Comparison of ENCODE assay signal across 8 cellular contexts in genomic region chr3:9398715-9399708, GRCh38. TPM values are rescaled to one million over a fixed set of nuclear protein-coding genes. Genes with fewer than 3 reads are reported as not detected.
DNase-seq lines count a peak whose midpoint lies in the region; ATAC-seq, FAIRE-seq and TF ChIP-seq lines count a peak whose summit lies in the region.

No MANE protein-coding gene starts in this region.

- H3K9ac ChIP-seq in H1 (replicated peaks in 1 of 4; ENCODE audit: extremely low read depth in 1 of 4, low read depth in 3 of 4, low read length in 3 of 4) = peak overlapping the region; percentile 98 to 100 (median 99)

- no peak overlapping the region for H3K23ac ChIP-seq in H1 (ENCODE audit: insufficient read length)

- peak overlapping the region; percentile 100 for H3K4me3 Mint-ChIP-seq in T-helper 1 cell treated with Interleukin-12 subunit alpha and Interleukin-12 subunit beta and Interleukin-4 antibody, amounts not matched to agents 30 μg/mL and 1 μg/mL, for 36 hours
- peak overlapping the region; percentile 89 to 100 (median 96) for H3K4me3 Mint-ChIP-seq in naive thymus-derived CD4-positive, alpha-beta T cell

- TF ChIP-seq CTCF in HL-60 (IDR thresholded peaks at IDR 0.05; ENCODE audit: insufficient read depth, low read length) (no peak), H1 (IDR thresholded peaks at IDR 0.05; ENCODE audit: control extremely low read depth in 1 of 3, insufficient read depth in 1 of 3, low read depth in 1 of 3, low read length in 3 of 3) (no peak)

- H3K36me3 Mint-ChIP-seq in T-helper 1 cell treated with Interleukin-12 subunit alpha and Interleukin-12 subunit beta and Interleukin-4 antibody, amounts not matched to agents 30 μg/mL and 1 μg/mL, for 36 hours (ENCODE audit: low read depth) = peaks cover 20% of the 10 kb centered on the region
- peaks cover 4 to 24% (median 6%) of the 10 kb centered on the region in 5 donors for H3K36me3 Mint-ChIP-seq in naive thymus-derived CD4-positive, alpha-beta T cell

- peak overlapping the region; percentile 14 for H3K56ac ChIP-seq in H1 (replicated peaks; ENCODE audit: insufficient read length, low read depth, low read length)

- DNase-seq in COLO668 (lab: John Stamatoyannopoulos, UW; ENCODE audit: unreplicated experiment) (peak; percentile 8), HL-60 (ENCODE audit: low read depth in 1 of 2, low spot score in 1 of 2) (peak in 1 of 2 experiments; percentile 45), H1 (ENCODE audit: low read depth in 1 of 2, low spot score in 2 of 2) (no peak), cerebellar nuclear complex (lab: John Stamatoyannopoulos, UW) (no peak)
- peak in 2 of 9 donors; percentile 19 to 47 for DNase-seq in naive thymus-derived CD4-positive, alpha-beta T cell

- CTCF ChIA-PET in H1 (lab: Charles Lee; ENCODE audit: partially characterized antibody) = interaction anchor here (0.7 to 2.1 kb wide), 3 partner anchors 22 to 59 kb away, joined by 3 to 7 read pairs (median 4); no protein-coding TSS in a partner anchor
- CTCF ChIA-PET in naive thymus-derived CD4-positive, alpha-beta T cell (lab: Charles Lee) = interaction anchor here (0.5 to 1.2 kb wide), 4 partner anchors 11 to 862 kb away, joined by 3 to 5 read pairs (median 4); no protein-coding TSS in a partner anchor

- no peak overlapping the region; the same call in 1 of the 2 replicates for H3K18ac ChIP-seq in H1 (ENCODE audit: extremely low read depth, low read length)

- H3K23me2 ChIP-seq in H1 (ENCODE audit: low read depth, low read length) = peaks cover 16% of the 10 kb centered on the region

- H3K9me3 ChIP-seq in H1 (ENCODE audit: insufficient read depth in 2 of 2, low read depth in 1 of 2, low read length in 1 of 2) = no peaks in the 10 kb centered on the region
- no peaks in the 10 kb centered on the region for H3K9me3 ChIP-seq in naive thymus-derived CD4-positive, alpha-beta T cell (ENCODE audit: control insufficient read depth in 2 of 3, low read length in 3 of 3)

- POLR2A ChIA-PET in H1 (lab: Charles Lee; ENCODE audit: partially characterized antibody) = interaction anchor here (0.8 to 10.0 kb wide), 14 partner anchors 9 to 404 kb away, joined by 3 to 300 read pairs (median 4); partner anchors contain the start of gene THUMPD3
- POLR2A ChIA-PET in naive thymus-derived CD4-positive, alpha-beta T cell (lab: Charles Lee) = interaction anchor here (0.7 to 4.5 kb wide), 4 partner anchors 10 to 36 kb away, joined by 5 to 45 read pairs (median 10); partner anchors contain the start of gene THUMPD3

- intact Hi-C loops in naive thymus-derived CD4-positive, alpha-beta T cell (cut with micrococcal nuclease) = loop anchor here (1.0 to 10.0 kb wide), 2 partner anchors 12 to 716 kb away; partner anchors contain the start of gene BRK1 (in 1 of the 2)

- H3K36me3 ChIP-seq in H1 (ENCODE audit: control insufficient read depth in 2 of 4, insufficient read depth in 4 of 4, low read length in 3 of 4) = peaks cover 2 to 14% (median 8%) of the 10 kb centered on the region in 4 experiments; a peak in 6 of 8 replicates
- peaks cover 0 to 9% (median 6%) of the 10 kb centered on the region in 3 experiments for H3K36me3 ChIP-seq in naive thymus-derived CD4-positive, alpha-beta T cell (ENCODE audit: control insufficient read depth in 2 of 3, insufficient read depth in 3 of 3, low read length in 3 of 3)

- H4K5ac ChIP-seq in H1 (ENCODE audit: insufficient read length, low read depth, low read length) = peak overlapping the region; percentile 52

- peaks cover 15 to 17% of the 10 kb centered on the region in 2 experiments for H4K20me1 ChIP-seq in H1 (replicated peaks in 1 of 2; ENCODE audit: control insufficient read depth in 1 of 2, insufficient read depth in 2 of 2, low read length in 2 of 2)

- H2BK20ac ChIP-seq in H1 (ENCODE audit: low read length) = no peak overlapping the region

- peak overlapping the region; percentile 92; the same call in 1 of the 2 replicates for H2AK5ac ChIP-seq in H1 (ENCODE audit: low read depth, low read length)

- H4K91ac ChIP-seq in H1 (replicated peaks; ENCODE audit: insufficient read length, low read length) = peak overlapping the region; percentile 84

- H3K4ac ChIP-seq in H1 (replicated peaks; ENCODE audit: insufficient read length, low read depth, low read length) = peak overlapping the region; percentile 99

- H3K27me3 ChIP-seq in HL-60 (ENCODE audit: insufficient read depth, poor library complexity, severe bottlenecking) = no peaks in the 10 kb centered on the region
- no peaks in the 10 kb centered on the region for H3K27me3 ChIP-seq in H1 (replicated peaks in 1 of 4; ENCODE audit: control insufficient read depth in 3 of 4, extremely low read depth in 1 of 4, insufficient read depth in 3 of 4, low read length in 3 of 4)
- no peaks in the 10 kb centered on the region for H3K27me3 ChIP-seq in naive thymus-derived CD4-positive, alpha-beta T cell (ENCODE audit: control insufficient read depth in 2 of 2, insufficient read depth in 2 of 2, low read length in 2 of 2)

- no peak for ATAC-seq in naive thymus-derived CD4-positive, alpha-beta T cell
- no peak for ATAC-seq in GM18861 (IDR thresholded peaks at IDR 0.05; ENCODE audit: unreplicated experiment)
- no peak for ATAC-seq in HG02763 (IDR thresholded peaks at IDR 0.05; ENCODE audit: unreplicated experiment)

- H3K4me1 ChIP-seq in H1 (replicated peaks in 1 of 4; ENCODE audit: control insufficient read depth in 3 of 4, insufficient read depth in 4 of 4, low read length in 3 of 4) = peaks cover 5 to 31% (median 14%) of the 10 kb centered on the region in 4 experiments; a peak in 6 of 7 replicates
- peaks cover 44 to 61% of the 10 kb centered on the region in 2 donors for H3K4me1 ChIP-seq in naive thymus-derived CD4-positive, alpha-beta T cell (ENCODE audit: control insufficient read depth in 2 of 2, insufficient read depth in 2 of 2, low read length in 2 of 2)

- TF ChIP-seq EP300 in H1 (IDR thresholded peaks at IDR 0.05; ENCODE audit: borderline replicate concordance in 1 of 2, low read depth in 2 of 2, low read length in 2 of 2) = no peak

- no peaks in the 10 kb centered on the region for H3K27me3 Mint-ChIP-seq in T-helper 1 cell treated with Interleukin-12 subunit alpha and Interleukin-12 subunit beta and Interleukin-4 antibody, amounts not matched to agents 30 μg/mL and 1 μg/mL, for 36 hours (ENCODE audit: low read depth)
- peaks cover 0 to 2% (median 0%) of the 10 kb centered on the region in 5 donors for H3K27me3 Mint-ChIP-seq in naive thymus-derived CD4-positive, alpha-beta T cell

- peak overlapping the region; percentile 100 for H3K27ac Mint-ChIP-seq in T-helper 1 cell treated with Interleukin-12 subunit alpha and Interleukin-12 subunit beta and Interleukin-4 antibody, amounts not matched to agents 30 μg/mL and 1 μg/mL, for 36 hours
- peak overlapping the region; percentile 90 to 98 (median 97) for H3K27ac Mint-ChIP-seq in naive thymus-derived CD4-positive, alpha-beta T cell

- peak overlapping the region; percentile 16 for H3K14ac ChIP-seq in H1 (ENCODE audit: insufficient read length)

- H2BK12ac ChIP-seq in H1 (ENCODE audit: low read depth, low read length) = peak overlapping the region; percentile 52; the same call in 1 of the 2 replicates

- H3K4me3 ChIP-seq in HL-60 (replicated peaks; ENCODE audit: insufficient read depth, low read length) = peak overlapping the region; percentile 74
- peak overlapping the region; percentile 95 to 99 (median 98) for H3K4me3 ChIP-seq in H1 (ENCODE audit: extremely low read depth in 1 of 4, insufficient read depth in 2 of 4, low read depth in 3 of 4, low read length in 4 of 4)
- peak overlapping the region; percentile 88 for H3K4me3 ChIP-seq in naive thymus-derived CD4-positive, alpha-beta T cell (ENCODE audit: low read length)

- peak overlapping the region; percentile 99 for H3K27ac ChIP-seq in HL-60 (replicated peaks)
- H3K27ac ChIP-seq in H1 (ENCODE audit: low read depth, low read length) = peak overlapping the region; percentile 99
- peak overlapping the region; percentile 92 for H3K27ac ChIP-seq in naive thymus-derived CD4-positive, alpha-beta T cell (ENCODE audit: low read depth, low read length)

- H2BK5ac ChIP-seq in H1 (ENCODE audit: low read depth, low read length) = peak overlapping the region; percentile 98

- no peaks in the 10 kb centered on the region for H3K9me3 Mint-ChIP-seq in T-helper 1 cell treated with Interleukin-12 subunit alpha and Interleukin-12 subunit beta and Interleukin-4 antibody, amounts not matched to agents 30 μg/mL and 1 μg/mL, for 36 hours
- H3K9me3 Mint-ChIP-seq in naive thymus-derived CD4-positive, alpha-beta T cell = peaks cover 0 to 7% (median 0%) of the 10 kb centered on the region in 11 donors

- 2% methylated on average over 9 of the region's 9 CpGs; no CpG with 5 or more reads in 1 of the 2 experiments for WGBS in H1 (ENCODE audit: extremely low coverage in 1 of 2, insufficient coverage in 1 of 2, insufficient read length in 1 of 2, insufficient replicate concordance in 2 of 2, low coverage in 1 of 2, low lambda C conversion rate in 2 of 2, missing lambda C conversion rate in 1 of 2), 2 experiments

- no peak overlapping the region for H2BK120ac ChIP-seq in H1 (replicated peaks; ENCODE audit: low read depth, low read length)

- peaks cover 51% of the 10 kb centered on the region for H3K4me1 Mint-ChIP-seq in T-helper 1 cell treated with Interleukin-12 subunit alpha and Interleukin-12 subunit beta and Interleukin-4 antibody, amounts not matched to agents 30 μg/mL and 1 μg/mL, for 36 hours (ENCODE audit: low read depth)
- peaks cover 61 to 80% (median 78%) of the 10 kb centered on the region in 7 donors for H3K4me1 Mint-ChIP-seq in naive thymus-derived CD4-positive, alpha-beta T cell

- no peaks in the 10 kb centered on the region for H3K79me1 ChIP-seq in H1 (ENCODE audit: low read depth, low read length)

- no peak overlapping the region for H2BK15ac ChIP-seq in H1 (ENCODE audit: low read length)

- TF ChIP-seq POLR2A in H1 (IDR thresholded peaks at IDR 0.05; ENCODE audit: control extremely low read depth in 1 of 2, low read depth in 2 of 2, low read length in 2 of 2) = peak; percentile 56 to 69

- H3K79me2 ChIP-seq in H1 (ENCODE audit: control insufficient read depth in 1 of 2, insufficient read depth in 2 of 2, low read length in 2 of 2) = peaks cover 72 to 86% of the 10 kb centered on the region in 2 experiments

- TF ChIP-seq RAD21 in H1 (IDR thresholded peaks at IDR 0.05 in 1 of 2, conservative IDR thresholded peaks at IDR 0.05 in 1 of 2; ENCODE audit: low read depth in 2 of 2, low read length in 2 of 2) = no peak

- no peak for FAIRE-seq in H1 (lab: Jason Lieb, UNC)

- H2AFZ ChIP-seq in H1 (ENCODE audit: low read length) = no peak overlapping the region

- peak overlapping the region; percentile 78 to 89 for H3K4me2 ChIP-seq in H1 (ENCODE audit: insufficient read depth in 1 of 2, low read depth in 2 of 2, low read length in 2 of 2)

- no peak overlapping the region for H4K8ac ChIP-seq in H1 (ENCODE audit: extremely low read depth, insufficient read depth, low read length)

RNA-seq across cellular contexts. Expression of gene SETD5, which starts 1.6 kb away (rescaled TPM):
- 223 and 234 TPM in 2 replicates for total RNA-seq in H1 (2021; fragmentation: NEBNext Ultra II Directional; extraction: Animal tissue kit (Norgen Biotek cat#: 25700))
- 98.2 and 108 TPM in 2 replicates for polyA plus RNA-seq in H1 (2011; rRNA removed)
- polyA plus RNA-seq in H1 (2011; cell fraction: cytosol; rRNA removed) = 119 TPM
- polyA plus RNA-seq in H1 (2011; cell fraction: nucleus; rRNA removed) = 455 TPM
- polyA plus RNA-seq in H1 (2012, experiment 1 of 2) = 155 to 216 TPM (median 176 TPM) in 4 replicates
- polyA plus RNA-seq in H1 (2012, experiment 2 of 2) = 34.4 TPM
- 232 TPM for polyA plus RNA-seq in H1 (2013, experiment 1 of 2)
- polyA plus RNA-seq in H1 (2013, experiment 2 of 2) = 212 TPM
- polyA minus RNA-seq in H1 (2011; rRNA and poly(A)+ RNA removed) = 198 and 273 TPM in 2 replicates
- polyA minus RNA-seq in H1 (2011; cell fraction: cytosol; rRNA and poly(A)+ RNA removed) = 129 TPM
- 396 TPM for polyA minus RNA-seq in H1 (2011; cell fraction: nucleus; rRNA and poly(A)+ RNA removed)
- 100 to 1,000 TPM; 120 to 157 (median 153) TPM for total RNA-seq in naive thymus-derived CD4-positive, alpha-beta T cell
- 10 to 100 TPM; 28.7 to 49.4 TPM for polyA plus RNA-seq in naive thymus-derived CD4-positive, alpha-beta T cell

RNA-seq across cellular contexts. Expression of gene THUMPD3, which starts 36.2 kb away (rescaled TPM):
- total RNA-seq in H1 (2021; fragmentation: NEBNext Ultra II Directional; extraction: Animal tissue kit (Norgen Biotek cat#: 25700)) = 62.6 and 68.9 TPM in 2 replicates
- 16.4 and 26.7 TPM in 2 replicates for polyA plus RNA-seq in H1 (2011; rRNA removed)
- 31.0 TPM for polyA plus RNA-seq in H1 (2011; cell fraction: cytosol; rRNA removed)
- polyA plus RNA-seq in H1 (2011; cell fraction: nucleus; rRNA removed) = 16.1 TPM
- 49.6 to 67.5 TPM (median 60.3 TPM) in 4 replicates for polyA plus RNA-seq in H1 (2012, experiment 1 of 2)
- 5.7 TPM for polyA plus RNA-seq in H1 (2012, experiment 2 of 2)
- polyA plus RNA-seq in H1 (2013, experiment 1 of 2) = 24.9 TPM
- polyA plus RNA-seq in H1 (2013, experiment 2 of 2) = 29.4 TPM
- polyA minus RNA-seq in H1 (2011; rRNA and poly(A)+ RNA removed) = 76.6 and 83.1 TPM in 2 replicates
- polyA minus RNA-seq in H1 (2011; cell fraction: cytosol; rRNA and poly(A)+ RNA removed) = 22.8 TPM
- polyA minus RNA-seq in H1 (2011; cell fraction: nucleus; rRNA and poly(A)+ RNA removed) = 34.8 TPM
- 10 to 100 TPM; 39.4 to 54.8 (median 42.4) TPM for total RNA-seq in naive thymus-derived CD4-positive, alpha-beta T cell
- 10 to 100 TPM; 24.1 to 25.9 TPM for polyA plus RNA-seq in naive thymus-derived CD4-positive, alpha-beta T cell
